Comparison of ENCODE assay signal across 1 cellular context in genomic region chr6:143842902-143843688, GRCh38.
TF ChIP-seq lines count a peak whose summit lies in the region.

Gene LTV1, plus strand, starts transcription at chr6:143843338. Its CDS starts 140 bp downstream, at chr6:143843478.

TF ChIP-seq in HepG2, 621 proteins besides CTCF, POLR2A, EP300 and RAD21 (continued from another document and continues in another):
- TF ChIP-seq ZBTB14 (CRISPR knock-in tag; IDR thresholded peaks at IDR 0.05) (peak; percentile 64), TEAD2 (CRISPR knock-in tag; IDR thresholded peaks at IDR 0.05) (peak; percentile 98), MYC (CRISPR knock-in tag; IDR thresholded peaks at IDR 0.05; ENCODE audit: borderline replicate concordance) (peak; percentile 100), ZNF451 (CRISPR knock-in tag; IDR thresholded peaks at IDR 0.05) (peak; percentile 99), PRMT3 (CRISPR knock-in tag; IDR thresholded peaks at IDR 0.05; ENCODE audit: borderline replicate concordance, low read depth) (peak; percentile 77; the same call in 1 of the 2 replicates), ZSCAN30 (CRISPR knock-in tag; IDR thresholded peaks at IDR 0.05) (peak; percentile 95), ISL2 (CRISPR knock-in tag; IDR thresholded peaks at IDR 0.05) (peak; percentile 77), ZNF558 (CRISPR knock-in tag; IDR thresholded peaks at IDR 0.05; ENCODE audit: borderline replicate concordance) (peak; percentile 94; the same call in 1 of the 2 replicates), DMTF1 (CRISPR knock-in tag; IDR thresholded peaks at IDR 0.05) (peak; percentile 94; the same call in 1 of the 2 replicates), ZSCAN31 (CRISPR knock-in tag; IDR thresholded peaks at IDR 0.05; ENCODE audit: low read depth) (peak; percentile 88), ZNF207 (IDR thresholded peaks at IDR 0.05; ENCODE audit: borderline replicate concordance) (no peak), RCOR2 (CRISPR knock-in tag; IDR thresholded peaks at IDR 0.05) (peak; percentile 57; the same call in 1 of the 2 replicates), MEIS1 (CRISPR knock-in tag; IDR thresholded peaks at IDR 0.05; ENCODE audit: borderline replicate concordance) (peak; percentile 92), ZNF468 (CRISPR knock-in tag; IDR thresholded peaks at IDR 0.05) (no peak), ZNF432 (CRISPR knock-in tag; IDR thresholded peaks at IDR 0.05; ENCODE audit: borderline replicate concordance) (no peak), RORA (CRISPR knock-in tag; IDR thresholded peaks at IDR 0.05) (no peak), GTF3A (CRISPR knock-in tag; conservative IDR thresholded peaks at IDR 0.05) (peak; percentile 94), SCMH1 (CRISPR knock-in tag; IDR thresholded peaks at IDR 0.05; ENCODE audit: borderline replicate concordance) (no peak), ZKSCAN8 (CRISPR knock-in tag; IDR thresholded peaks at IDR 0.05; ENCODE audit: borderline replicate concordance) (peak; percentile 83), LCORL (IDR thresholded peaks at IDR 0.05) (peak; percentile 87), LCORL (CRISPR knock-in tag; IDR thresholded peaks at IDR 0.05) (peak; percentile 95), MYNN (CRISPR knock-in tag; IDR thresholded peaks at IDR 0.05; ENCODE audit: low read depth) (peak; percentile 93), ZMYM2 (CRISPR knock-in tag; IDR thresholded peaks at IDR 0.05) (peak; percentile 94), ZNF891 (CRISPR knock-in tag; IDR thresholded peaks at IDR 0.05) (peak; percentile 99), KAT8 (CRISPR knock-in tag; IDR thresholded peaks at IDR 0.05) (peak; percentile 99), SMARCE1 (IDR thresholded peaks at IDR 0.05; ENCODE audit: borderline replicate concordance) (no peak), ATF5 (CRISPR knock-in tag; IDR thresholded peaks at IDR 0.05; ENCODE audit: low read depth) (peak; percentile 98; the same call in 1 of the 2 replicates), ZFYVE20 (CRISPR knock-in tag; IDR thresholded peaks at IDR 0.05; ENCODE audit: borderline replicate concordance, low read depth) (peak; percentile 91; the same call in 1 of the 2 replicates), NFE2L2 (IDR thresholded peaks at IDR 0.05; ENCODE audit: low read length) (no peak), ZBTB21 (CRISPR knock-in tag; IDR thresholded peaks at IDR 0.05) (peak; percentile 91), ETV6 (CRISPR knock-in tag; conservative IDR thresholded peaks at IDR 0.05) (0 out of 2 replicates have a peak, but pooled peaks have one; percentile 64), ZNF501 (CRISPR knock-in tag; IDR thresholded peaks at IDR 0.05) (peak; percentile 99), ZNF879 (CRISPR knock-in tag; IDR thresholded peaks at IDR 0.05) (peak; percentile 87; the same call in 1 of the 2 replicates), PCBP1 (IDR thresholded peaks at IDR 0.05; ENCODE audit: borderline replicate concordance, low read depth, low read length) (peak; percentile 71; the same call in 1 of the 2 replicates), ZNF543 (CRISPR knock-in tag; IDR thresholded peaks at IDR 0.05) (peak; percentile 97)
- TF ChIP-seq, protein P1, sequence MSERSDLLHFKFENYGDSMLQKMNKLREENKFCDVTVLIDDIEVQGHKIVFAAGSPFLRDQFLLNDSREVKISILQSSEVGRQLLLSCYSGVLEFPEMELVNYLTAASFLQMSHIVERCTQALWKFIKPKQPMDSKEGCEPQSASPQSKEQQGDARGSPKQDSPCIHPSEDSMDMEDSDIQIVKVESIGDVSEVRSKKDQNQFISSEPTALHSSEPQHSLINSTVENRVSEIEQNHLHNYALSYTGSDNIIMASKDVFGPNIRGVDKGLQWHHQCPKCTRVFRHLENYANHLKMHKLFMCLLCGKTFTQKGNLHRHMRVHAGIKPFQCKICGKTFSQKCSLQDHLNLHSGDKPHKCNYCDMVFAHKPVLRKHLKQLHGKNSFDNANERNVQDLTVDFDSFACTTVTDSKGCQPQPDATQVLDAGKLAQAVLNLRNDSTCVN (CRISPR knock-in tag; IDR thresholded peaks at IDR 0.05; ENCODE audit: borderline replicate concordance), result peak; percentile 94; the same call in 1 of the 2 replicates
- TF ChIP-seq, protein P2, sequence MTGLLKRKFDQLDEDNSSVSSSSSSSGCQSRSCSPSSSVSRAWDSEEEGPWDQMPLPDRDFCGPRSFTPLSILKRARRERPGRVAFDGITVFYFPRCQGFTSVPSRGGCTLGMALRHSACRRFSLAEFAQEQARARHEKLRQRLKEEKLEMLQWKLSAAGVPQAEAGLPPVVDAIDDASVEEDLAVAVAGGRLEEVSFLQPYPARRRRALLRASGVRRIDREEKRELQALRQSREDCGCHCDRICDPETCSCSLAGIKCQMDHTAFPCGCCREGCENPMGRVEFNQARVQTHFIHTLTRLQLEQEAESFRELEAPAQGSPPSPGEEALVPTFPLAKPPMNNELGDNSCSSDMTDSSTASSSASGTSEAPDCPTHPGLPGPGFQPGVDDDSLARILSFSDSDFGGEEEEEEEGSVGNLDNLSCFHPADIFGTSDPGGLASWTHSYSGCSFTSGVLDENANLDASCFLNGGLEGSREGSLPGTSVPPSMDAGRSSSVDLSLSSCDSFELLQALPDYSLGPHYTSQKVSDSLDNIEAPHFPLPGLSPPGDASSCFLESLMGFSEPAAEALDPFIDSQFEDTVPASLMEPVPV (CRISPR knock-in tag; IDR thresholded peaks at IDR 0.05), result peak; percentile 95
- TF ChIP-seq, protein P3, sequence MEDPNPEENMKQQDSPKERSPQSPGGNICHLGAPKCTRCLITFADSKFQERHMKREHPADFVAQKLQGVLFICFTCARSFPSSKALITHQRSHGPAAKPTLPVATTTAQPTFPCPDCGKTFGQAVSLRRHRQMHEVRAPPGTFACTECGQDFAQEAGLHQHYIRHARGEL (CRISPR knock-in tag; IDR thresholded peaks at IDR 0.05), result peak; percentile 96
- TF ChIP-seq, protein P4, sequence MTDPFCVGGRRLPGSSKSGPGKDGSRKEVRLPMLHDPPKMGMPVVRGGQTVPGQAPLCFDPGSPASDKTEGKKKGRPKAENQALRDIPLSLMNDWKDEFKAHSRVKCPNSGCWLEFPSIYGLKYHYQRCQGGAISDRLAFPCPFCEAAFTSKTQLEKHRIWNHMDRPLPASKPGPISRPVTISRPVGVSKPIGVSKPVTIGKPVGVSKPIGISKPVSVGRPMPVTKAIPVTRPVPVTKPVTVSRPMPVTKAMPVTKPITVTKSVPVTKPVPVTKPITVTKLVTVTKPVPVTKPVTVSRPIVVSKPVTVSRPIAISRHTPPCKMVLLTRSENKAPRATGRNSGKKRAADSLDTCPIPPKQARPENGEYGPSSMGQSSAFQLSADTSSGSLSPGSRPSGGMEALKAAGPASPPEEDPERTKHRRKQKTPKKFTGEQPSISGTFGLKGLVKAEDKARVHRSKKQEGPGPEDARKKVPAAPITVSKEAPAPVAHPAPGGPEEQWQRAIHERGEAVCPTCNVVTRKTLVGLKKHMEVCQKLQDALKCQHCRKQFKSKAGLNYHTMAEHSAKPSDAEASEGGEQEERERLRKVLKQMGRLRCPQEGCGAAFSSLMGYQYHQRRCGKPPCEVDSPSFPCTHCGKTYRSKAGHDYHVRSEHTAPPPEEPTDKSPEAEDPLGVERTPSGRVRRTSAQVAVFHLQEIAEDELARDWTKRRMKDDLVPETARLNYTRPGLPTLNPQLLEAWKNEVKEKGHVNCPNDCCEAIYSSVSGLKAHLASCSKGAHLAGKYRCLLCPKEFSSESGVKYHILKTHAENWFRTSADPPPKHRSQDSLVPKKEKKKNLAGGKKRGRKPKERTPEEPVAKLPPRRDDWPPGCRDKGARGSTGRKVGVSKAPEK (CRISPR knock-in tag; IDR thresholded peaks at IDR 0.05; ENCODE audit: borderline replicate concordance), result peak; percentile 82; the same call in 1 of the 2 replicates
- TF ChIP-seq, protein P5, sequence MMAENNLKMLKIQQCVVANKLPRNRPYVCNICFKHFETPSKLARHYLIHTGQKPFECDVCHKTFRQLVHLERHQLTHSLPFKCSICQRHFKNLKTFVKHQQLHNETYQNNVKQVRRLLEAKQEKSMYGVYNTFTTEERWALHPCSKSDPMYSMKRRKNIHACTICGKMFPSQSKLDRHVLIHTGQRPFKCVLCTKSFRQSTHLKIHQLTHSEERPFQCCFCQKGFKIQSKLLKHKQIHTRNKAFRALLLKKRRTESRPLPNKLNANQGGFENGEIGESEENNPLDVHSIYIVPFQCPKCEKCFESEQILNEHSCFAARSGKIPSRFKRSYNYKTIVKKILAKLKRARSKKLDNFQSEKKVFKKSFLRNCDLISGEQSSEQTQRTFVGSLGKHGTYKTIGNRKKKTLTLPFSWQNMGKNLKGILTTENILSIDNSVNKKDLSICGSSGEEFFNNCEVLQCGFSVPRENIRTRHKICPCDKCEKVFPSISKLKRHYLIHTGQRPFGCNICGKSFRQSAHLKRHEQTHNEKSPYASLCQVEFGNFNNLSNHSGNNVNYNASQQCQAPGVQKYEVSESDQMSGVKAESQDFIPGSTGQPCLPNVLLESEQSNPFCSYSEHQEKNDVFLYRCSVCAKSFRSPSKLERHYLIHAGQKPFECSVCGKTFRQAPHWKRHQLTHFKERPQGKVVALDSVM (CRISPR knock-in tag; IDR thresholded peaks at IDR 0.05), result peak; percentile 91
- TF ChIP-seq, protein P6, sequence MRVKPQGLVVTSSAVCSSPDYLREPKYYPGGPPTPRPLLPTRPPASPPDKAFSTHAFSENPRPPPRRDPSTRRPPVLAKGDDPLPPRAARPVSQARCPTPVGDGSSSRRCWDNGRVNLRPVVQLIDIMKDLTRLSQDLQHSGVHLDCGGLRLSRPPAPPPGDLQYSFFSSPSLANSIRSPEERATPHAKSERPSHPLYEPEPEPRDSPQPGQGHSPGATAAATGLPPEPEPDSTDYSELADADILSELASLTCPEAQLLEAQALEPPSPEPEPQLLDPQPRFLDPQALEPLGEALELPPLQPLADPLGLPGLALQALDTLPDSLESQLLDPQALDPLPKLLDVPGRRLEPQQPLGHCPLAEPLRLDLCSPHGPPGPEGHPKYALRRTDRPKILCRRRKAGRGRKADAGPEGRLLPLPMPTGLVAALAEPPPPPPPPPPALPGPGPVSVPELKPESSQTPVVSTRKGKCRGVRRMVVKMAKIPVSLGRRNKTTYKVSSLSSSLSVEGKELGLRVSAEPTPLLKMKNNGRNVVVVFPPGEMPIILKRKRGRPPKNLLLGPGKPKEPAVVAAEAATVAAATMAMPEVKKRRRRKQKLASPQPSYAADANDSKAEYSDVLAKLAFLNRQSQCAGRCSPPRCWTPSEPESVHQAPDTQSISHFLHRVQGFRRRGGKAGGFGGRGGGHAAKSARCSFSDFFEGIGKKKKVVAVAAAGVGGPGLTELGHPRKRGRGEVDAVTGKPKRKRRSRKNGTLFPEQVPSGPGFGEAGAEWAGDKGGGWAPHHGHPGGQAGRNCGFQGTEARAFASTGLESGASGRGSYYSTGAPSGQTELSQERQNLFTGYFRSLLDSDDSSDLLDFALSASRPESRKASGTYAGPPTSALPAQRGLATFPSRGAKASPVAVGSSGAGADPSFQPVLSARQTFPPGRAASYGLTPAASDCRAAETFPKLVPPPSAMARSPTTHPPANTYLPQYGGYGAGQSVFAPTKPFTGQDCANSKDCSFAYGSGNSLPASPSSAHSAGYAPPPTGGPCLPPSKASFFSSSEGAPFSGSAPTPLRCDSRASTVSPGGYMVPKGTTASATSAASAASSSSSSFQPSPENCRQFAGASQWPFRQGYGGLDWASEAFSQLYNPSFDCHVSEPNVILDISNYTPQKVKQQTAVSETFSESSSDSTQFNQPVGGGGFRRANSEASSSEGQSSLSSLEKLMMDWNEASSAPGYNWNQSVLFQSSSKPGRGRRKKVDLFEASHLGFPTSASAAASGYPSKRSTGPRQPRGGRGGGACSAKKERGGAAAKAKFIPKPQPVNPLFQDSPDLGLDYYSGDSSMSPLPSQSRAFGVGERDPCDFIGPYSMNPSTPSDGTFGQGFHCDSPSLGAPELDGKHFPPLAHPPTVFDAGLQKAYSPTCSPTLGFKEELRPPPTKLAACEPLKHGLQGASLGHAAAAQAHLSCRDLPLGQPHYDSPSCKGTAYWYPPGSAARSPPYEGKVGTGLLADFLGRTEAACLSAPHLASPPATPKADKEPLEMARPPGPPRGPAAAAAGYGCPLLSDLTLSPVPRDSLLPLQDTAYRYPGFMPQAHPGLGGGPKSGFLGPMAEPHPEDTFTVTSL (CRISPR knock-in tag; IDR thresholded peaks at IDR 0.05; ENCODE audit: borderline replicate concordance), result peak; percentile 76
- TF ChIP-seq, protein P7, sequence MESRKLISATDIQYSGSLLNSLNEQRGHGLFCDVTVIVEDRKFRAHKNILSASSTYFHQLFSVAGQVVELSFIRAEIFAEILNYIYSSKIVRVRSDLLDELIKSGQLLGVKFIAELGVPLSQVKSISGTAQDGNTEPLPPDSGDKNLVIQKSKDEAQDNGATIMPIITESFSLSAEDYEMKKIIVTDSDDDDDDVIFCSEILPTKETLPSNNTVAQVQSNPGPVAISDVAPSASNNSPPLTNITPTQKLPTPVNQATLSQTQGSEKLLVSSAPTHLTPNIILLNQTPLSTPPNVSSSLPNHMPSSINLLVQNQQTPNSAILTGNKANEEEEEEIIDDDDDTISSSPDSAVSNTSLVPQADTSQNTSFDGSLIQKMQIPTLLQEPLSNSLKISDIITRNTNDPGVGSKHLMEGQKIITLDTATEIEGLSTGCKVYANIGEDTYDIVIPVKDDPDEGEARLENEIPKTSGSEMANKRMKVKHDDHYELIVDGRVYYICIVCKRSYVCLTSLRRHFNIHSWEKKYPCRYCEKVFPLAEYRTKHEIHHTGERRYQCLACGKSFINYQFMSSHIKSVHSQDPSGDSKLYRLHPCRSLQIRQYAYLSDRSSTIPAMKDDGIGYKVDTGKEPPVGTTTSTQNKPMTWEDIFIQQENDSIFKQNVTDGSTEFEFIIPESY (CRISPR knock-in tag; IDR thresholded peaks at IDR 0.05), result peak; percentile 81; the same call in 1 of the 2 replicates
